ENCODE assay signal across 7 cellular contexts in the genomic region with DNA sequence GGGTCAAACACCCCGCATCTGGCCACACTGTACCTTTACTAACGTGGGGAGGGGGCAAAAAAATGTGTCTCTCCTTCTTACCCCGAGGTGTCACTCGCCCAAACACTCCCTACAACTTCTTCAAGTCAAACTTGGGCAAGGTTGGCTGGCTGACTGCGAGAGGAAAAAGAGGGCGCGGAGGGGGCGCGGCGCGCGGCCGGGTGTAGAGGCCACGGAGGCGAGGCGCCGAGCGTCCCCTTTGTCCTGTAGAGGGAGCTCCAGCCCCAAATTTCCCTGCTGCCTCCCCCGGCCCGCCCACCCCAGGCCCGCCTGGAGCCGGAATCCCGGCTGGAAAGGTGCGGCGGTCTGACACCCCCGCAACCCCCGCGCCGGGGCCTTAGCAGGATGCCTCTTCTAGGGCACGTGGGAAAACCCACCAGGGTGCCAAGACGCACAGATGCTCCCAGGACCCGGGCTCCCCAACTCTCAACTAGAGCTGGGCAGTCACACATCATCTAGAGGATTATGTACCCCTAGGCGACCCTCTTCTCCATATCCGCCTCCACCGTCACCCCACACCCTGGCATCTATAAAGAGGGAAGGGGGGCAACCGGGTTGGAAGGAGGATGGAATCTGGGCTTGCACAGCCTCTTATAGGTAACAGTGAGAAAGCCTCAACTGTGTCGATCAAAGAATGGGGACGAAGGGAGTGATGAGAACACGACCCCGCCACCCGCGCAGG. TPM values are rescaled to one million over a fixed set of nuclear protein-coding genes. Genes with fewer than 3 reads are reported as not detected.
DNase-seq lines count a peak whose midpoint lies in the region; ATAC-seq and TF ChIP-seq lines count a peak whose summit lies in the region.

No MANE protein-coding gene starts in this region.

- in situ Hi-C loops in GM13976 (cut with MboI; ENCODE audit: low sequenced_read_pairs, unreplicated experiment) (loop anchor here (25.0 kb wide), 1 partner anchor 655 kb away; a partner anchor contains a TSS), Panc1 (cut with HindIII; ENCODE audit: low pct_unique_long_range_greater_than_20kb, low sequenced_read_pairs) (no loop called here)

- CTCF ChIA-PET in Panc1 (lab: Charles Lee) = interaction anchor here (0.6 kb wide), 2 partner anchors 349 to 733 kb away, joined by 3 to 4 read pairs; no protein-coding TSS in a partner anchor

- ATAC-seq in Panc1 (0 out of 2 replicates have a peak, but pooled peaks have one; percentile 29), HG03460 (IDR thresholded peaks at IDR 0.05; ENCODE audit: unreplicated experiment) (no peak)

- intact Hi-C loops in Panc1 (cut with micrococcal nuclease; ENCODE audit: unreplicated experiment) = loop anchor here (10.0 kb wide), 2 partner anchors 172 to 508 kb away; no protein-coding TSS in a partner anchor

- H3K4me3 ChIP-seq in Panc1 (ENCODE audit: low read depth in 2 of 2, low read length in 2 of 2) = no peak overlapping the region

- H3K4me1 ChIP-seq in Panc1 (ENCODE audit: control insufficient read depth, insufficient read depth, low read length) = peaks cover 3% of the 10 kb centered on the region; the same call in 1 of the 2 replicates

- DNase-seq in GM13976 (ENCODE audit: low spot score) (peak; percentile 74), Panc1 (ENCODE audit: low read depth, low spot score) (no peak), germinal center (ENCODE audit: low spot score) (peak; percentile 51), retina (peak; percentile 83), NCI-H2196 treated with DMSO at 0.1 percent for 48 hours (lab: John Stamatoyannopoulos, UW; ENCODE audit: unreplicated experiment) (no peak)
- DNase-seq in activated CD4-positive, CD25-positive, alpha-beta regulatory T cell (lab: John Stamatoyannopoulos, UW) = no peak

- TF ChIP-seq CTCF in GM13976 (IDR thresholded peaks at IDR 0.05; ENCODE audit: borderline replicate concordance, control extremely low read depth, extremely low read depth, insufficient read depth, missing control alignments) = peak; percentile 31
- peak; percentile 79 for TF ChIP-seq CTCF in Panc1 (IDR thresholded peaks at IDR 0.05)

- no peak overlapping the region for H3K27ac ChIP-seq in Panc1 (ENCODE audit: low read length)

- H3K27me3 ChIP-seq in Panc1 (ENCODE audit: control insufficient read depth, insufficient read depth, low read length) = no peaks in the 10 kb centered on the region

- no peaks in the 10 kb centered on the region for H3K36me3 ChIP-seq in Panc1 (ENCODE audit: control insufficient read depth, insufficient read depth, low read length)

- no TSS peak for BruUV-seq in Panc1 (replicated peaks; lab: Mats Ljungman, UMichigan)

- no peaks in the 10 kb centered on the region for H3K9me3 ChIP-seq in Panc1 (ENCODE audit: control insufficient read depth, insufficient read depth, low read depth, low read length)

- POLR2A ChIA-PET in Panc1 (lab: Charles Lee) = no interaction called here

RNA-seq across cellular contexts. Expression of a gene that starts 4.2 kb away (rescaled TPM):
- total RNA-seq in Panc1 (2021; ENCODE audit: unreplicated experiment) = 7.0 TPM
- 6.5 TPM for polyA plus RNA-seq in Panc1 (2012; ENCODE audit: insufficient read length)

Comparison
In these comparisons a context has a peak if more than half of its experiments do, and no peak if none do; other contexts are left out.
1. DNase-seq: peak in GM13976 (single experiment), germinal center (single experiment) and retina (single experiment); none in Panc1 (single experiment), NCI-H2196 treated with DMSO at 0.1 percent for 48 hours (single experiment) and activated CD4-positive, CD25-positive, alpha-beta regulatory T cell (0 of 4).